ENCODE assay signal across 8 cellular contexts in the genomic region with DNA sequence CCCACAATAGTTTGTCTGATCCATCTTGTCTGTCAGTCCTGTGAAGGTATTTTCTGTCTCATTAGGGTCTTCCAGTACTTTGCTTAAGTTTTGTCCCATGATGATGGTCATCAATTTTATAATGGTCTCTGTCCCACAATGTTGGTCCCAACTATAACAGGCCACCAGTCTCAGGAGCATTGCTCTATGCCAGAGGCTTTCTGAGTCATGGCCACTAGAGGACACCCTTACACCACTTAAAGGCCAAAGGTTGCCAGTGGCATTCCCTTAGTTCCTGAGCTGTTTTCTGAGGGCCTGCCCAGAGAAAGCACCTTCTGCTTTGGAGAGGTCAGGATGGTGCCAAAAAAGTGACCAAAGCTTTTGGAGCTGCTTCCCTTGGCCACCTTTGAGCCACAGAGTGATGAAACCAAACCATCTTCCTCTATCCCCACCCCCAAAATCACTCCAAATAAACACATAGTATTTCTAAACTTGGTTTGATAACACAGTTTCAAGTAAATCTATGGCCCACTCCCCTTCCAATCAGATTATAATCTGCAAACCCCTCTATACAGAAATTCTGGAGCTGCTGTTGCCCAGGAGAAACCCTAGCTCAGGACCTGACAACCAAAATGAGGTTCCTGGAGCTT. TPM values are rescaled to one million over a fixed set of nuclear protein-coding genes. Genes with fewer than 3 reads are reported as not detected.
DNase-seq lines count a peak whose midpoint lies in the region; ATAC-seq, FAIRE-seq and TF ChIP-seq lines count a peak whose summit lies in the region.

No MANE protein-coding gene starts in this region.

- TF ChIP-seq CTCF in choroid plexus epithelial cell (conservative IDR thresholded peaks at IDR 0.05; ENCODE audit: low read depth, low read length) (peak; percentile 99), left lung (IDR thresholded peaks at IDR 0.05) (peak; percentile 58 to 77)

- no peaks in the 10 kb centered on the region for H3K9me3 ChIP-seq in left lung

- H3K27me3 ChIP-seq in left lung = peaks cover 0 to 4% of the 10 kb centered on the region in 2 donors

- FAIRE-seq in TTC549 (lab: Jason Lieb, UNC) = peak; percentile 53

- intact Hi-C loops in left lung (cut with DNase I) = loop anchor here in 1 of 2 donors (5.0 kb wide), 1 partner anchor 91 kb away; no protein-coding TSS in a partner anchor

- H3K4me3 ChIP-seq in choroid plexus epithelial cell (ENCODE audit: low read depth, low read length) (no peak overlapping the region), left lung (no peak overlapping the region)

- no peak overlapping the region for H3K27ac ChIP-seq in left lung

- DNase-seq in activated gamma-delta T cell treated with Interleukin-2 at 50 U/mL for 16 hours (peak; percentile 37), activated gamma-delta T cell (lab: John Stamatoyannopoulos, UW) (no peak), NCI-H1436 (lab: John Stamatoyannopoulos, UW) (peak; percentile 54), choroid plexus epithelial cell (ENCODE audit: low read depth) (peak; percentile 84), left lung (no peak)
- peak; percentile 56 for DNase-seq in stimulated activated CD8-positive, alpha-beta memory T cell treated with anti-CD3 and anti-CD28 coated beads, Interleukin-4, amount 100 ng/mL, for 48 hours

- H3K4me1 ChIP-seq in left lung = no peaks in the 10 kb centered on the region

- ATAC-seq in HG02678 (IDR thresholded peaks at IDR 0.05; ENCODE audit: unreplicated experiment) (peak; percentile 62), left lung (peak; percentile 98)

- H3K36me3 ChIP-seq in left lung = no peaks in the 10 kb centered on the region

RNA-seq across cellular contexts. Expression of a gene that starts 19.3 kb away (rescaled TPM):
- total RNA-seq in left lung = 100 to 1,000 TPM; 153 to 213 TPM

RNA-seq across cellular contexts. Expression of a gene that starts 41.2 kb away (rescaled TPM):
- total RNA-seq in left lung = not detected

Comparison
In these comparisons a context has a peak if more than half of its experiments do, and no peak if none do; other contexts are left out.
1. DNase-seq: peak in activated gamma-delta T cell treated with Interleukin-2 at 50 U/mL for 16 hours (single experiment), NCI-H1436 (single experiment), choroid plexus epithelial cell (single experiment) and stimulated activated CD8-positive, alpha-beta memory T cell treated with anti-CD3 and anti-CD28 coated beads, Interleukin-4, amount 100 ng/mL, for 48 hours (single experiment); none in activated gamma-delta T cell (single experiment) and left lung (0 of 2).